Comparison of ENCODE assay signal across 17 cellular contexts in genomic region chr15:100951965-100952364, GRCh38.
"Had no signal": no experiment of that assay in that cellular context is flagged by ENCODE, and none has a peak within 500 bp of the region (broad histone marks: within the 10 kb centered on the region; RNA-seq: fewer than 3 reads in every experiment).

No MANE protein-coding gene starts in this region.

- H3K36me3 ChIP-seq: ascending aorta, breast epithelium, heart left ventricle, left ventricle myocardium inferior, transverse colon, uterus had no signal

- H3K4me3 ChIP-seq: ascending aorta, breast epithelium, heart left ventricle, left ventricle myocardium inferior, transverse colon, uterus had no signal

- FAIRE-seq: frontal cortex had no signal

- H3K27me3 ChIP-seq: ascending aorta, breast epithelium, heart left ventricle, transverse colon, uterus had no signal

- H3K4me3 Mint-ChIP-seq: activated naive CD4-positive, alpha-beta T cell treated with anti-CD3 and anti-CD28 coated beads, Interleukin-2, amount 50 U/mL, for 24 hours; neural crest cell; stimulated activated naive CD8-positive, alpha-beta T cell treated with anti-CD3 and anti-CD28 coated beads, Interleukin-15, Interleukin-2, amounts not matched to agents 100 ng/mL and 50 ng/mL, for 24 hours had no signal

- H3K4me1 Mint-ChIP-seq: activated naive CD4-positive, alpha-beta T cell treated with anti-CD3 and anti-CD28 coated beads, Interleukin-2, amount 50 U/mL, for 24 hours had no signal

- H3K9me3 Mint-ChIP-seq: activated naive CD4-positive, alpha-beta T cell treated with anti-CD3 and anti-CD28 coated beads, Interleukin-2, amount 50 U/mL, for 24 hours had no signal

- H3K36me3 Mint-ChIP-seq: activated naive CD4-positive, alpha-beta T cell treated with anti-CD3 and anti-CD28 coated beads, Interleukin-2, amount 50 U/mL, for 24 hours had no signal

- H3K27ac Mint-ChIP-seq: activated naive CD4-positive, alpha-beta T cell treated with anti-CD3 and anti-CD28 coated beads, Interleukin-2, amount 50 U/mL, for 24 hours; progenitor cell of endocrine pancreas; stimulated activated naive CD8-positive, alpha-beta T cell treated with anti-CD3 and anti-CD28 coated beads, Interleukin-15, Interleukin-2, amounts not matched to agents 100 ng/mL and 50 ng/mL, for 24 hours had no signal

- H3K4me1 ChIP-seq: ascending aorta, breast epithelium, uterus had no signal

- H3K27ac ChIP-seq: ascending aorta, breast epithelium, heart left ventricle, left ventricle myocardium inferior, transverse colon, uterus had no signal

- DNase-seq: activated CD4-positive, alpha-beta T cell treated with anti-CD3 and anti-CD28 coated beads for 1 hour; activated CD4-positive, alpha-beta T cell treated with anti-CD3 and anti-CD28 coated beads, Interleukin-2, amount 50 U/mL, for 4 hours; activated gamma-delta T cell; cortex of kidney; heart left ventricle; left ventricle myocardium inferior; mammary epithelial cell; stimulated activated CD4-positive, alpha-beta T cell treated with anti-CD3 and anti-CD28 coated beads, Interleukin-2, amount 100 ng/mL, for 24 hours; transverse colon; uterus had no signal

- ATAC-seq: heart left ventricle had no signal

- H3K9me3 ChIP-seq: ascending aorta, breast epithelium, left ventricle myocardium inferior, transverse colon, uterus had no signal
